ENCODE assay signal across 18 cellular contexts in the genomic region with DNA sequence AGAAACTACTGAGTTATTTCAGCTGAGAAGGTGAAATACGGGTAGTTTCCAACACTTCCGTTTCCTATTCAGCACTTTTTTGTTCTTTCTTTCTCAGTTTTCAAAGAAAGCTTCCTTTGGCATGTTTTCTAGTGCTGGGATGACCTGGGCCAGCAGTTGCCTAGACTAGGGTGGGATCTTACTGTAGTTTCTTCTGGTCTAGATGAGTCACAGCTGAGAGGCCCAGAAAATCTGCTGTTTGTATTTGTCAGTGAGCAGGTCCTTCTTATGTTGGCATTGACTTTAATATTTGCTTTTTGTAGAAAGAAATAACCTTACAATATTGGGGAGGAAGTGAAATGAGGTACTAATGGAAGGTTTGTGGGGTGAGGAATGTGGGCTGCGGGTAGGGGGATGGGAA. TPM values are rescaled to one million over a fixed set of nuclear protein-coding genes. Genes with fewer than 3 reads are reported as not detected.
A peak's percentile ranks its signal among the peaks of the same experiment; 100 is the strongest.
DNase-seq lines count a peak whose midpoint lies in the region; ATAC-seq and TF ChIP-seq lines count a peak whose summit lies in the region.
"Had no signal": no experiment of that assay in that cellular context is flagged by ENCODE, and none has a peak within 500 bp of the region (broad histone marks: within the 10 kb centered on the region; RNA-seq: fewer than 3 reads in every experiment).

No MANE protein-coding gene starts in this region.

- no peak overlapping the region for H2BK120ac ChIP-seq in mesendoderm (ENCODE audit: low read depth, low read length)

- H3K9me3 ChIP-seq in mammary epithelial cell (replicated peaks; ENCODE audit: insufficient read depth, low read length) (no peaks in the 10 kb centered on the region), subcutaneous abdominal adipose tissue (ENCODE audit: control insufficient read depth in 5 of 5, low read length in 5 of 5) (no peaks in the 10 kb centered on the region)
- H3K9me3 ChIP-seq: ascending aorta had no signal

- peak overlapping the region; percentile 44 for H3K27ac Mint-ChIP-seq in MCF 10A (ENCODE audit: low read depth, unreplicated experiment)
- H3K27ac Mint-ChIP-seq: HFFc6 had no signal

- no peak overlapping the region for H3K23ac ChIP-seq in mesendoderm (ENCODE audit: low read length)

- no peak for ATAC-seq in HG03095 (IDR thresholded peaks at IDR 0.05; ENCODE audit: unreplicated experiment)
- ATAC-seq: GM12878 had no signal

- no peaks in the 10 kb centered on the region for H3K4me1 ChIP-seq in mammary epithelial cell (ENCODE audit: insufficient read depth, low read length)
- H3K4me1 ChIP-seq in mesendoderm (ENCODE audit: control insufficient read depth, low read depth, low read length), result peaks cover 8% of the 10 kb centered on the region
- peaks cover 2 to 30% (median 26%) of the 10 kb centered on the region in 5 donors for H3K4me1 ChIP-seq in subcutaneous abdominal adipose tissue (ENCODE audit: control insufficient read depth in 5 of 5, insufficient read depth in 5 of 5, low read length in 5 of 5)
- H3K4me1 ChIP-seq: ascending aorta, parathyroid adenoma had no signal

- dilution Hi-C loops in mammary epithelial cell (cut with HindIII; ENCODE audit: low sequenced_read_pairs), result no loop called here

- peak overlapping the region; percentile 10 for H3K4ac ChIP-seq in mesendoderm (ENCODE audit: low read depth, low read length)

- H3K27ac ChIP-seq in mammary epithelial cell (ENCODE audit: insufficient read depth, low read depth, low read length) (no peak overlapping the region), mesendoderm (ENCODE audit: low read depth, low read length) (no peak overlapping the region), subcutaneous abdominal adipose tissue (ENCODE audit: low read depth, low read length) (peak overlapping the region; percentile 32)
- H3K27ac ChIP-seq: parathyroid adenoma had no signal

- H3K36me3 ChIP-seq in mammary epithelial cell (ENCODE audit: insufficient read depth, low read length), result no peaks in the 10 kb centered on the region
- no peaks in the 10 kb centered on the region for H3K36me3 ChIP-seq in mesendoderm (ENCODE audit: control insufficient read depth, insufficient read depth, low read length)
- no peaks in the 10 kb centered on the region for H3K36me3 ChIP-seq in subcutaneous abdominal adipose tissue (ENCODE audit: control insufficient read depth in 5 of 5, insufficient read depth in 5 of 5, low read length in 5 of 5)
- H3K36me3 ChIP-seq: ascending aorta had no signal

- no peaks in the 10 kb centered on the region for H4K20me1 ChIP-seq in mammary epithelial cell (ENCODE audit: insufficient read depth, low read length)

- H3K4me3 ChIP-seq in mammary epithelial cell (replicated peaks in 1 of 3; ENCODE audit: insufficient read depth in 1 of 3, low read depth in 2 of 3, low read length in 3 of 3) (no peak overlapping the region), choroid plexus epithelial cell (ENCODE audit: low read depth, low read length) (no peak overlapping the region), mesendoderm (ENCODE audit: low read length) (no peak overlapping the region), subcutaneous abdominal adipose tissue (ENCODE audit: low read depth in 1 of 5, low read length in 5 of 5) (no peak overlapping the region)
- H3K4me3 ChIP-seq: ascending aorta, GM12878 had no signal

- CTCF ChIA-PET in MCF 10A (lab: Yijun Ruan, JAX) (interaction anchor here (0.6 to 1.4 kb wide), 5 partner anchors 13 to 255 kb away, joined by 3 to 4 read pairs (median 3); no protein-coding TSS in a partner anchor), mammary epithelial cell (lab: Charles Lee; ENCODE audit: low non-redundant PET) (no interaction called here)

- H2BK15ac ChIP-seq in mesendoderm (replicated peaks; ENCODE audit: low read depth), result no peak overlapping the region

- 67% methylated on average over 3 of the region's 3 CpGs for WGBS in mammary epithelial cell (ENCODE audit: low coverage, missing lambda C conversion rate)
- WGBS in mesendoderm (ENCODE audit: extremely low coverage, insufficient coverage, low lambda C conversion rate), result no CpG with 5 or more reads among the region's 3 CpGs

- TF ChIP-seq CTCF in MCF 10A (IDR thresholded peaks at IDR 0.05; ENCODE audit: unreplicated experiment) (no peak), mammary epithelial cell (conservative IDR thresholded peaks at IDR 0.05 in 1 of 2, IDR thresholded peaks at IDR 0.05 in 1 of 2; ENCODE audit: extremely low read depth in 1 of 2, insufficient read depth in 1 of 2, low read depth in 1 of 2, low read length in 2 of 2) (no peak), choroid plexus epithelial cell (conservative IDR thresholded peaks at IDR 0.05; ENCODE audit: low read depth, low read length) (no peak)

- H3K9ac ChIP-seq in mammary epithelial cell (ENCODE audit: insufficient read depth, low read length) (no peak overlapping the region), mesendoderm (ENCODE audit: low read length) (no peak overlapping the region), subcutaneous abdominal adipose tissue (ENCODE audit: low read length in 5 of 5) (no peak overlapping the region)
- H3K9ac ChIP-seq: parathyroid adenoma had no signal

- DNase-seq in MCF 10A (ENCODE audit: unreplicated experiment) (no peak), mammary epithelial cell (no peak), choroid plexus epithelial cell (ENCODE audit: low read depth) (peak; percentile 40), mesendoderm (no peak), G401 (ENCODE audit: low spot score) (no peak)
- no peak for DNase-seq in activated CD4-positive, alpha-beta T cell treated with anti-CD3 and anti-CD28 coated beads, Interleukin-2, amount 50 U/mL, for 48 hours
- DNase-seq: activated CD8-positive, alpha-beta memory T cell treated with anti-CD3 and anti-CD28 coated beads for 24 hours; activated gamma-delta T cell; foreskin melanocyte; HFFc6; midbrain; stimulated activated CD4-positive, alpha-beta T cell treated with anti-CD3 and anti-CD28 coated beads, Interleukin-12 subunit alpha, Interleukin-12 subunit beta, amount 100 ng/mL, for 4 hours; SW 1271 had no signal

- no peak overlapping the region for H3K56ac ChIP-seq in mesendoderm (ENCODE audit: low read length)

- no peaks in the 10 kb centered on the region for H3K79me1 ChIP-seq in mesendoderm (ENCODE audit: low read length)

- H3K36me3 Mint-ChIP-seq in MCF 10A (ENCODE audit: insufficient read depth, unreplicated experiment), result peaks cover 8% of the 10 kb centered on the region

- BruUV-seq in MCF 10A (replicated peaks; lab: Mats Ljungman, UMichigan) (no TSS peak), mammary epithelial cell (replicated peaks; lab: Mats Ljungman, UMichigan) (no TSS peak)

- no peak overlapping the region for H2BK5ac ChIP-seq in mesendoderm (ENCODE audit: low read length)

- peaks cover 30% of the 10 kb centered on the region for H3K4me1 Mint-ChIP-seq in MCF 10A (ENCODE audit: insufficient read depth, unreplicated experiment)

- H3K4me3 Mint-ChIP-seq in MCF 10A (ENCODE audit: unreplicated experiment), result no peak overlapping the region
- H3K4me3 Mint-ChIP-seq: HFFc6 had no signal

- no peak overlapping the region for H3K18ac ChIP-seq in mesendoderm (ENCODE audit: low read length)

- no peak overlapping the region for H2AK5ac ChIP-seq in mesendoderm (ENCODE audit: low read length)

- H4K8ac ChIP-seq in mesendoderm (ENCODE audit: low read depth, low read length), result no peak overlapping the region

- no peak overlapping the region for H4K5ac ChIP-seq in mesendoderm (ENCODE audit: low read length)

- H3K27me3 ChIP-seq in mammary epithelial cell (ENCODE audit: insufficient read depth, low read length) (no peaks in the 10 kb centered on the region), mesendoderm (ENCODE audit: insufficient read depth, low read length, poor library complexity) (no peaks in the 10 kb centered on the region), subcutaneous abdominal adipose tissue (ENCODE audit: control insufficient read depth in 5 of 5, insufficient read depth in 4 of 5, low read length in 5 of 5) (no peaks in the 10 kb centered on the region)
- H3K27me3 ChIP-seq: ascending aorta had no signal

- no peak overlapping the region for H2AFZ ChIP-seq in mammary epithelial cell (ENCODE audit: low read depth, low read length)
- H2AFZ ChIP-seq: parathyroid adenoma had no signal

- peaks cover 72% of the 10 kb centered on the region for H3K79me2 ChIP-seq in mammary epithelial cell (ENCODE audit: insufficient read depth, low read length)
- no peaks in the 10 kb centered on the region for H3K79me2 ChIP-seq in mesendoderm (ENCODE audit: control insufficient read depth, insufficient read depth, low read length)
- H3K79me2 ChIP-seq: parathyroid adenoma had no signal

- no peaks in the 10 kb centered on the region for H3K9me3 Mint-ChIP-seq in MCF 10A (ENCODE audit: unreplicated experiment)
- H3K9me3 Mint-ChIP-seq: HFFc6 had no signal

- no peaks in the 10 kb centered on the region for H3K27me3 Mint-ChIP-seq in MCF 10A (ENCODE audit: insufficient read depth, unreplicated experiment)

- intact Hi-C loops in MCF 10A (cut with micrococcal nuclease), result no loop called here
- intact Hi-C loops in mammary epithelial cell (cut with micrococcal nuclease), result no loop called here

- H3K4me2 ChIP-seq in mammary epithelial cell (ENCODE audit: insufficient read depth, low read depth, low read length) (no peak overlapping the region), mesendoderm (ENCODE audit: low read length) (no peak overlapping the region)

- POLR2A ChIA-PET in MCF 10A (lab: Yijun Ruan, JAX), result interaction anchor here (0.7 to 6.7 kb wide), 7 partner anchors 9 to 137 kb away, joined by 3 to 44 read pairs (median 3); a partner anchor contains a TSS

- in situ Hi-C loops in mammary epithelial cell (cut with MboI; ENCODE audit: low sequenced_read_pairs in 2 of 2) (no loop called here), G401 (cut with HindIII; ENCODE audit: low sequenced_read_pairs) (no loop called here)

RNA-seq across cellular contexts. Expression of a gene that starts 22.2 kb away (rescaled TPM):
- total RNA-seq in MCF 10A (2022) (23.2 and 25.3 TPM in 2 replicates), mammary epithelial cell (10 to 100 TPM; 34.8 to 37.2 TPM)
- polyA plus RNA-seq in mammary epithelial cell, result 17.6 TPM
- polyA minus RNA-seq in mammary epithelial cell, result 2.6 TPM
- 7.9 TPM for polyA plus RNA-seq in mesendoderm (2013, experiment 1 of 2)
- 8.9 TPM for polyA plus RNA-seq in mesendoderm (2013, experiment 2 of 2)
- not detected in 2 replicates for total RNA-seq in G401 (2014; rRNA removed; shearing (Covaris generic))

Comparison
In these comparisons a context has a peak if more than half of its experiments do, and no peak if none do; other contexts are left out.
1. RNA of a gene that starts 22.2 kb away (total RNA-seq): 34.8 to 37.2 TPM in mammary epithelial cell and 23.2 to 25.3 TPM in MCF 10A; not detected in G401; every median in the first group is over 10 times any median in the second.